ENCODE assay signal across 18 cellular contexts in genomic region chr12:22467190-22467589, GRCh38.
A peak's percentile ranks its signal among the peaks of the same experiment; 100 is the strongest.
DNase-seq lines count a peak whose midpoint lies in the region; ATAC-seq and TF ChIP-seq lines count a peak whose summit lies in the region.
"Had no signal": no experiment of that assay in that cellular context is flagged by ENCODE, and none has a peak within 500 bp of the region (broad histone marks: within the 10 kb centered on the region; RNA-seq: fewer than 3 reads in every experiment).

No MANE protein-coding gene starts in this region.

- H3K9me3 Mint-ChIP-seq in naive thymus-derived CD4-positive, alpha-beta T cell: no peaks in the 10 kb centered on the region
- H3K9me3 Mint-ChIP-seq: CD14-positive monocyte had no signal

- in situ Hi-C loops in astrocyte of the cerebellum (cut with HindIII; ENCODE audit: low sequenced_read_pairs): no loop called here

- CTCF ChIA-PET in naive thymus-derived CD4-positive, alpha-beta T cell (lab: Charles Lee): interaction anchor here (1.0 kb wide), 1 partner anchor 10 kb away, joined by 3 read pairs; no protein-coding TSS in a partner anchor

- H3K27me3 ChIP-seq in thyroid gland: no peaks in the 10 kb centered on the region
- no peaks in the 10 kb centered on the region for H3K27me3 ChIP-seq in naive thymus-derived CD4-positive, alpha-beta T cell (ENCODE audit: control insufficient read depth in 2 of 2, insufficient read depth in 2 of 2, low read length in 2 of 2)
- H3K27me3 ChIP-seq: gastrocnemius medialis, sigmoid colon, uterus had no signal

- H3K27me3 Mint-ChIP-seq in naive thymus-derived CD4-positive, alpha-beta T cell: no peaks in the 10 kb centered on the region
- H3K27me3 Mint-ChIP-seq: T-helper 17 cell had no signal

- intact Hi-C loops in thyroid gland (cut with DNase I): no loop called here
- intact Hi-C loops in naive thymus-derived CD4-positive, alpha-beta T cell (cut with micrococcal nuclease): no loop called here

- no peak overlapping the region for H3K4me3 Mint-ChIP-seq in naive thymus-derived CD4-positive, alpha-beta T cell
- H3K4me3 Mint-ChIP-seq: CD14-positive monocyte, endodermal cell, T-helper 17 cell had no signal

- POLR2A ChIA-PET in naive thymus-derived CD4-positive, alpha-beta T cell (lab: Charles Lee): no interaction called here

- TF ChIP-seq CTCF in astrocyte of the cerebellum (IDR thresholded peaks at IDR 0.05; ENCODE audit: low read depth, low read length, missing control alignments) (no peak), foreskin fibroblast (IDR thresholded peaks at IDR 0.05; ENCODE audit: low read depth, low read length) (no peak), thyroid gland (IDR thresholded peaks at IDR 0.05) (no peak)

- H3K36me3 ChIP-seq in thyroid gland: peaks cover 0 to 7% of the 10 kb centered on the region in 2 donors
- H3K36me3 ChIP-seq in naive thymus-derived CD4-positive, alpha-beta T cell (ENCODE audit: control insufficient read depth in 2 of 3, insufficient read depth in 3 of 3, low read length in 3 of 3): peaks cover 0 to 13% (median 13%) of the 10 kb centered on the region in 3 experiments
- H3K36me3 ChIP-seq: uterus had no signal

- no peak overlapping the region for H3K27ac Mint-ChIP-seq in naive thymus-derived CD4-positive, alpha-beta T cell
- H3K27ac Mint-ChIP-seq: CD14-positive monocyte, endodermal cell had no signal

- no peak overlapping the region for H3K27ac ChIP-seq in thyroid gland
- no peak overlapping the region for H3K27ac ChIP-seq in naive thymus-derived CD4-positive, alpha-beta T cell (ENCODE audit: low read depth, low read length)
- H3K27ac ChIP-seq: gastrocnemius medialis, sigmoid colon, uterus had no signal

- no peaks in the 10 kb centered on the region for H3K4me1 ChIP-seq in thyroid gland
- H3K4me1 ChIP-seq in naive thymus-derived CD4-positive, alpha-beta T cell (ENCODE audit: control insufficient read depth in 2 of 2, insufficient read depth in 2 of 2, low read length in 2 of 2): no peaks in the 10 kb centered on the region
- H3K4me1 ChIP-seq: gastrocnemius medialis, sigmoid colon, uterus had no signal

- H3K36me3 Mint-ChIP-seq in naive thymus-derived CD4-positive, alpha-beta T cell: peaks cover 6 to 35% (median 10%) of the 10 kb centered on the region in 5 donors

- 76 to 84% methylated on average over 10 of the region's 10 CpGs for WGBS in thyroid gland, 2 donors

- H3K4me3 ChIP-seq in astrocyte of the cerebellum (ENCODE audit: low read depth, low read length) (no peak overlapping the region), foreskin fibroblast (ENCODE audit: low read depth in 1 of 2, low read length in 2 of 2) (no peak overlapping the region), thyroid gland (replicated peaks in 1 of 3) (no peak overlapping the region)
- H3K4me3 ChIP-seq in naive thymus-derived CD4-positive, alpha-beta T cell (ENCODE audit: low read length): no peak overlapping the region
- H3K4me3 ChIP-seq: gastrocnemius medialis, sigmoid colon, uterus had no signal

- no peak for TF ChIP-seq POLR2A in thyroid gland (IDR thresholded peaks at IDR 0.05)

- ATAC-seq in GM19463 (IDR thresholded peaks at IDR 0.05; ENCODE audit: unreplicated experiment): peak; percentile 86
- no peak for ATAC-seq in naive thymus-derived CD4-positive, alpha-beta T cell
- ATAC-seq: gastrocnemius medialis, left ventricle myocardium superior, T-helper 17 cell had no signal

- peak; percentile 50 for DNase-seq in astrocyte of the cerebellum (ENCODE audit: low read depth)
- peak; percentile 64 to 90 for DNase-seq in foreskin fibroblast
- DNase-seq in thyroid gland: peak; percentile 35 to 53
- no peak for DNase-seq in naive thymus-derived CD4-positive, alpha-beta T cell
- no peak for DNase-seq in activated naive CD4-positive, alpha-beta T cell treated with anti-CD3 and anti-CD28 coated beads, Interleukin-2, amount 50 U/mL, for 16 hours
- DNase-seq in stimulated activated CD4-positive, alpha-beta T cell treated with anti-CD3 and anti-CD28 coated beads, Interleukin-4, amount 100 ng/mL, for 24 hours: no peak
- DNase-seq: endodermal cell; gastrocnemius medialis; left ventricle myocardium superior; NCI-H524 treated with DMSO at 0.1 percent for 48 hours; occipital lobe; SHP77 treated with DMSO at 0.1 percent for 48 hours; sigmoid colon; stimulated activated CD4-positive, alpha-beta T cell treated with anti-CD3 and anti-CD28 coated beads, Interleukin-2, amount 100 ng/mL, for 24 hours; T-helper 17 cell had no signal

- peaks cover 0 to 12% (median 4%) of the 10 kb centered on the region in 7 donors for H3K4me1 Mint-ChIP-seq in naive thymus-derived CD4-positive, alpha-beta T cell
- H3K4me1 Mint-ChIP-seq: CD14-positive monocyte had no signal

- H3K9me3 ChIP-seq in thyroid gland: no peaks in the 10 kb centered on the region
- H3K9me3 ChIP-seq in naive thymus-derived CD4-positive, alpha-beta T cell (ENCODE audit: control insufficient read depth in 2 of 3, low read length in 3 of 3): no peaks in the 10 kb centered on the region
- H3K9me3 ChIP-seq: gastrocnemius medialis, sigmoid colon, uterus had no signal

Comparison
In these comparisons a context has a peak if more than half of its experiments do, and no peak if none do; other contexts are left out.
1. DNase-seq: peak in astrocyte of the cerebellum (single experiment), foreskin fibroblast (2 of 2) and thyroid gland (2 of 2); none in naive thymus-derived CD4-positive, alpha-beta T cell (0 of 9), activated naive CD4-positive, alpha-beta T cell treated with anti-CD3 and anti-CD28 coated beads, Interleukin-2, amount 50 U/mL, for 16 hours (single experiment) and stimulated activated CD4-positive, alpha-beta T cell treated with anti-CD3 and anti-CD28 coated beads, Interleukin-4, amount 100 ng/mL, for 24 hours (single experiment).